19 cellular contexts compared by ENCODE assay signal in the genomic region with DNA sequence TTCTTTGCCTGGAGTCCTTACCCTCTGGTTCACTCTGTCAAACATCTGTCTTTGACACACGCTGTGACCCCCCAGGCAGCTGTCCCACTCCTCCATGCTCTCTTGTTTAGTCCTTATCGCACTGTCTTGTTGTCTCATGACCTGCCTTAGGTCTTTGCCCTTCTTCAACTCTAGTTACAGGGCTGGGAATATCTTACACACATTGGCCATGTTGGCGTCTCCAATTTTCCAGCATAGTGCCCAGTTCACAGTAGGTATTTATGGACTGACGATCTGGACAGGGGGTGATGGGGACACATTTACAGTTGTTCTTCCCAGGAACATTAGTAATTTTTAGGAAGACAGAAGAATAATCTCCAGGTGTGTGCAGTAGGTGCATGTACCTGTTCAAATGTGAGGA.
DNase-seq lines count a peak whose midpoint lies in the region; ATAC-seq and TF ChIP-seq lines count a peak whose summit lies in the region.
"Had no signal": no experiment of that assay in that cellular context is flagged by ENCODE, and none has a peak within 500 bp of the region (broad histone marks: within the 10 kb centered on the region; RNA-seq: fewer than 3 reads in every experiment).

No MANE protein-coding gene starts in this region.

- H3K27me3 ChIP-seq in dorsolateral prefrontal cortex, result no peaks in the 10 kb centered on the region
- H3K27me3 ChIP-seq in neural progenitor cell, result no peaks in the 10 kb centered on the region
- H3K27me3 ChIP-seq: BE2C, BLaER1 had no signal

- H3K4me1 Mint-ChIP-seq in memory B cell (no peaks in the 10 kb centered on the region), neural progenitor cell (no peaks in the 10 kb centered on the region)
- H3K4me1 Mint-ChIP-seq: CD14-positive monocyte; CD4-positive, CD25-positive, alpha-beta regulatory T cell had no signal

- H3K4me3 ChIP-seq in dorsolateral prefrontal cortex (no peak overlapping the region), neural progenitor cell (no peak overlapping the region)
- H3K4me3 ChIP-seq: BLaER1 had no signal

- DNase-seq in dorsolateral prefrontal cortex, result no peak
- no peak for DNase-seq in memory B cell (ENCODE audit: low spot score in 2 of 2)
- no peak for DNase-seq in substantia nigra (lab: John Stamatoyannopoulos, UW)
- DNase-seq in NCI-H82 treated with DMSO at 0.1 percent for 48 hours (lab: John Stamatoyannopoulos, UW; ENCODE audit: unreplicated experiment), result no peak
- no peak for DNase-seq in NCI-H1105 treated with DMSO at 0.1 percent for 48 hours (lab: John Stamatoyannopoulos, UW)
- no peak for DNase-seq in activated naive CD4-positive, alpha-beta T cell treated with Interleukin-2 at 50 U/mL for 16 hours
- no peak for DNase-seq in neural progenitor cell (ENCODE audit: low spot score)
- DNase-seq: 8988T; ACHN; BE2C; C1 segment of cervical spinal cord; Caco-2; Calu3; CD4-positive, CD25-positive, alpha-beta regulatory T cell; CD8-positive, alpha-beta T cell; DMS79 treated with DMSO at 0.1 percent for 48 hours; GF-D8 had no signal

- H3K79me2 ChIP-seq in neural progenitor cell (ENCODE audit: low read depth), result no peaks in the 10 kb centered on the region

- no peak overlapping the region for H2AFZ ChIP-seq in neural progenitor cell (replicated peaks)

- H3K36me3 ChIP-seq in neural progenitor cell, result peaks cover 8% of the 10 kb centered on the region
- H3K36me3 ChIP-seq: BE2C had no signal

- no peaks in the 10 kb centered on the region for H4K20me1 ChIP-seq in neural progenitor cell (ENCODE audit: low read depth)
- H4K20me1 ChIP-seq: BLaER1 had no signal

- H3K9me3 ChIP-seq in neural progenitor cell (ENCODE audit: low read depth), result no peaks in the 10 kb centered on the region
- H3K9me3 ChIP-seq: BE2C, BLaER1, Caco-2 had no signal

- ATAC-seq in memory B cell (ENCODE audit: low read depth), result no peak
- ATAC-seq: CD8-positive, alpha-beta T cell had no signal

- no peak overlapping the region for H3K4me2 ChIP-seq in neural progenitor cell
- H3K4me2 ChIP-seq: BLaER1 had no signal

- H3K27ac ChIP-seq in dorsolateral prefrontal cortex, result peak overlapping the region in 40 of 59 donors; percentile 6 to 98 (median 90)
- peak overlapping the region; percentile 6 for H3K27ac ChIP-seq in substantia nigra (ENCODE audit: low read depth, low read length, poor library complexity, severe bottlenecking)
- H3K27ac ChIP-seq in neural progenitor cell, result no peak overlapping the region
- H3K27ac ChIP-seq: BLaER1 had no signal

- no peaks in the 10 kb centered on the region for H3K9me3 Mint-ChIP-seq in memory B cell
- peaks cover 2% of the 10 kb centered on the region for H3K9me3 Mint-ChIP-seq in neural progenitor cell
- H3K9me3 Mint-ChIP-seq: CD8-positive, alpha-beta T cell had no signal

- H3K27ac Mint-ChIP-seq in memory B cell, result peak overlapping the region; percentile 22
- H3K27ac Mint-ChIP-seq in neural progenitor cell, result no peak overlapping the region
- H3K27ac Mint-ChIP-seq: CD14-positive monocyte; CD8-positive, alpha-beta T cell had no signal

- no peak for TF ChIP-seq CTCF in dorsolateral prefrontal cortex (IDR thresholded peaks at IDR 0.05 in 54 of 56, conservative IDR thresholded peaks at IDR 0.05 in 2 of 56; ENCODE audit: low read depth in 1 of 56, partially characterized antibody in 56 of 56)
- TF ChIP-seq CTCF in neural progenitor cell (IDR thresholded peaks at IDR 0.05), result no peak

- H3K36me3 Mint-ChIP-seq in memory B cell (peaks cover 1% of the 10 kb centered on the region), neural progenitor cell (peaks cover 9% of the 10 kb centered on the region)

- H3K4me3 Mint-ChIP-seq in memory B cell (no peak overlapping the region), neural progenitor cell (no peak overlapping the region)
- H3K4me3 Mint-ChIP-seq: CD14-positive monocyte; CD4-positive, CD25-positive, alpha-beta regulatory T cell; CD8-positive, alpha-beta T cell had no signal

- no peaks in the 10 kb centered on the region for H3K4me1 ChIP-seq in neural progenitor cell
- H3K4me1 ChIP-seq: BE2C, BLaER1, Caco-2 had no signal

- no peak overlapping the region for H3K9ac ChIP-seq in neural progenitor cell
- H3K9ac ChIP-seq: BLaER1 had no signal

- H3F3A ChIP-seq in neural progenitor cell (ENCODE audit: low read depth), result no peaks in the 10 kb centered on the region

- intact Hi-C loops in dorsolateral prefrontal cortex (cut with DNase I), result loop anchor here (5.0 kb wide), 1 partner anchor 49 kb away; no protein-coding TSS in a partner anchor

- no peaks in the 10 kb centered on the region for H3K27me3 Mint-ChIP-seq in memory B cell
- H3K27me3 Mint-ChIP-seq in neural progenitor cell (ENCODE audit: insufficient read depth, low read depth), result no peaks in the 10 kb centered on the region
- H3K27me3 Mint-ChIP-seq: CD4-positive, CD25-positive, alpha-beta regulatory T cell had no signal
